In genomic region chr16:66549284-66550131, GRCh38 we compare ENCODE assay signal across 8 cellular contexts.
DNase-seq lines count a peak whose midpoint lies in the region; ATAC-seq, FAIRE-seq and TF ChIP-seq lines count a peak whose summit lies in the region.

TSS of gene TK2 (minus strand) at chr16:66550122. CDS start at chr16:66550061, 61 bp downstream.

- FAIRE-seq in GM19239 (lab: Jason Lieb, UNC): no peak

- H3K4me3 ChIP-seq in AG04449 (ENCODE audit: low read depth, low read length) (peak within 1 kb of the TSS; percentile 67), endocrine pancreas (ENCODE audit: control insufficient read depth, insufficient read depth, low read length) (peak within 1 kb of the TSS; percentile 34)

- POLR2A ChIA-PET in AG04449 (lab: Yijun Ruan, JAX): interaction anchor here (1.0 kb wide), 1 partner anchor 47 kb away, joined by 3 read pairs; no protein-coding TSS in a partner anchor

- peak within 1 kb of the TSS; percentile 65 for H3K9ac ChIP-seq in endocrine pancreas (ENCODE audit: control insufficient read depth, insufficient read depth, low read length)

- H3K4me1 ChIP-seq in endocrine pancreas (ENCODE audit: control insufficient read depth, insufficient read depth, low read length): peaks cover 8% of the 10 kb centered on the region

- H3K36me3 ChIP-seq in endocrine pancreas (ENCODE audit: control insufficient read depth, insufficient read depth, low read length): no peaks in the 10 kb centered on the region

- ATAC-seq in HG03039 (IDR thresholded peaks at IDR 0.05; ENCODE audit: unreplicated experiment): no peak

- no peak for DNase-seq in AG04449 (ENCODE audit: low read depth, low spot score)
- peak; percentile 17 for DNase-seq in GM19239 (ENCODE audit: insufficient read length, low spot score)
- peak; percentile 29 for DNase-seq in NCI-H226
- DNase-seq in activated CD8-positive, alpha-beta memory T cell treated with anti-CD3 and anti-CD28 coated beads, Interleukin-2, amount 50 U/mL, for 4 hours: peak; percentile 51
- peak; percentile 54 for DNase-seq in medulla oblongata (ENCODE audit: extremely low spot score)
- DNase-seq in stimulated activated CD4-positive, alpha-beta T cell treated with anti-CD3 and anti-CD28 coated beads, TNF-alpha, amount 100 ng/mL, for 24 hours (ENCODE audit: low read depth in 3 of 3): peak; percentile 43 to 72 (median 51)

- CTCF ChIA-PET in AG04449 (lab: Yijun Ruan, JAX): interaction anchor here (1.3 to 1.8 kb wide), 3 partner anchors 27 to 102 kb away, joined by 3 to 4 read pairs (median 3); no protein-coding TSS in a partner anchor

- peak; percentile 16 for TF ChIP-seq CTCF in AG04449 (IDR thresholded peaks at IDR 0.05; ENCODE audit: insufficient read depth, low read length, missing control alignments)

- H3K27me3 ChIP-seq in endocrine pancreas (ENCODE audit: control insufficient read depth, insufficient read depth, low read length): no peaks in the 10 kb centered on the region

- no peaks in the 10 kb centered on the region for H3K9me3 ChIP-seq in endocrine pancreas (ENCODE audit: control insufficient read depth, low read length)
